In genomic region chr3:16818945-16819344, GRCh38 we compare ENCODE assay signal across 23 cellular contexts.
A peak's percentile ranks its signal among the peaks of the same experiment; 100 is the strongest.
DNase-seq lines count a peak whose midpoint lies in the region; ATAC-seq, FAIRE-seq and TF ChIP-seq lines count a peak whose summit lies in the region.
"Had no signal": no experiment of that assay in that cellular context is flagged by ENCODE, and none has a peak within 500 bp of the region (broad histone marks: within the 10 kb centered on the region; RNA-seq: fewer than 3 reads in every experiment).

No MANE protein-coding gene starts in this region.

- H3K4me1 ChIP-seq in HEK293 (ENCODE audit: control insufficient read depth, insufficient read depth, low read length) (no peaks in the 10 kb centered on the region), GM12878 (ENCODE audit: control insufficient read depth, insufficient read depth, low read length) (peaks cover 16% of the 10 kb centered on the region), osteoblast (ENCODE audit: insufficient read depth, low read length) (no peaks in the 10 kb centered on the region)
- H3K4me1 ChIP-seq: A549, BE2C had no signal

- no peaks in the 10 kb centered on the region for H3K36me3 ChIP-seq in HEK293 (ENCODE audit: control insufficient read depth in 2 of 2, insufficient read depth in 1 of 2, low read length in 2 of 2)
- H3K36me3 ChIP-seq in GM12878 (ENCODE audit: control insufficient read depth in 2 of 2, insufficient read depth in 2 of 2, low read length in 1 of 2), result no peaks in the 10 kb centered on the region
- H3K36me3 ChIP-seq in osteoblast (ENCODE audit: insufficient read depth, low read length), result no peaks in the 10 kb centered on the region
- H3K36me3 ChIP-seq: BE2C; BLaER1 treated with 17β-estradiol and CSF1 and Interleukin-3, amounts not matched to agents 10 nM and 100 nM had no signal

- no peak overlapping the region for H3K4me3 ChIP-seq in HEK293 (ENCODE audit: low read depth, low read length)
- no peak overlapping the region for H3K4me3 ChIP-seq in GM12878
- no peak overlapping the region for H3K4me3 ChIP-seq in osteoblast (ENCODE audit: insufficient read depth, low read length)
- H3K4me3 ChIP-seq: A549; BLaER1 treated with 17β-estradiol and CSF1 and Interleukin-3, amounts not matched to agents 10 nM and 100 nM had no signal

- no peak for TF ChIP-seq POLR2A in GM12891 (IDR thresholded peaks at IDR 0.05; ENCODE audit: low read depth, low read length)
- no peak for TF ChIP-seq POLR2A in GM12878 (IDR thresholded peaks at IDR 0.05; ENCODE audit: low read depth, low read length)

- no peak for TF ChIP-seq EP300 in GM12878 (IDR thresholded peaks at IDR 0.05; ENCODE audit: borderline replicate concordance in 1 of 2, control insufficient read depth in 1 of 2, low read depth in 2 of 2, low read length in 2 of 2)

- H3K9me3 ChIP-seq in HEK293 (ENCODE audit: control insufficient read depth, insufficient read depth, low read depth, low read length) (no peaks in the 10 kb centered on the region), GM12878 (replicated peaks; ENCODE audit: control insufficient read depth, insufficient read depth, low read length) (no peaks in the 10 kb centered on the region; the same call in 2 of the 3 replicates), osteoblast (ENCODE audit: low read depth, low read length) (no peaks in the 10 kb centered on the region)
- H3K9me3 ChIP-seq: A549, BE2C had no signal

- FAIRE-seq in GM12891 (lab: Jason Lieb, UNC) (no peak), GM12878 (lab: Jason Lieb, UNC) (no peak)
- FAIRE-seq: A549, D721Med, GM19239, H1 had no signal

- no peaks in the 10 kb centered on the region for H3K27me3 ChIP-seq in GM12878 (replicated peaks in 1 of 2; ENCODE audit: control insufficient read depth in 2 of 2, insufficient read depth in 2 of 2, low read length in 1 of 2)
- H3K27me3 ChIP-seq in osteoblast (ENCODE audit: insufficient read depth, low read length), result no peaks in the 10 kb centered on the region
- H3K27me3 ChIP-seq: BE2C; BLaER1 treated with 17β-estradiol and CSF1 and Interleukin-3, amounts not matched to agents 10 nM and 100 nM had no signal

- POLR2A ChIA-PET in HEK293 (lab: Yijun Ruan, JAX) (no interaction called here), GM12878 (lab: Charles Lee) (no interaction called here)

- in situ Hi-C loops in GM12878 (cut with MboI), result no loop called here

- H3K4me2 ChIP-seq in GM12878 (ENCODE audit: control insufficient read depth, insufficient read depth), result no peak overlapping the region
- H3K4me2 ChIP-seq in osteoblast (ENCODE audit: insufficient read depth, low read length), result no peak overlapping the region
- H3K4me2 ChIP-seq: A549; BLaER1 treated with 17β-estradiol and CSF1 and Interleukin-3, amounts not matched to agents 10 nM and 100 nM had no signal

- H3K27ac ChIP-seq in HEK293 (ENCODE audit: extremely low read depth, low read depth, low read length) (no peak overlapping the region), GM12878 (ENCODE audit: control insufficient read depth, insufficient read depth) (no peak overlapping the region), osteoblast (ENCODE audit: low read depth, low read length) (no peak overlapping the region)
- H3K27ac ChIP-seq: A549; BLaER1 treated with 17β-estradiol and CSF1 and Interleukin-3, amounts not matched to agents 10 nM and 100 nM had no signal

- H4K20me1 ChIP-seq in GM12878 (ENCODE audit: control insufficient read depth, insufficient read depth), result no peaks in the 10 kb centered on the region
- H4K20me1 ChIP-seq in osteoblast (ENCODE audit: insufficient read depth, low read length), result no peaks in the 10 kb centered on the region
- H4K20me1 ChIP-seq: BLaER1 treated with 17β-estradiol and CSF1 and Interleukin-3, amounts not matched to agents 10 nM and 100 nM had no signal

- DNase-seq in GM12891 (ENCODE audit: insufficient read length, low spot score) (no peak), GM12878 (ENCODE audit: low read depth, low spot score) (no peak), osteoblast (ENCODE audit: insufficient read length, low spot score, missing footprints) (peak; percentile 39), EL (no peak), NOMO-1 (lab: John Stamatoyannopoulos, UW; ENCODE audit: unreplicated experiment in 2 of 2) (no peak)
- DNase-seq: 8988T; ACHN; AML-193; BE2C; CD4-positive, alpha-beta T cell; CD8-positive, alpha-beta memory T cell; DMS 273 treated with DMSO at 0.1 percent for 48 hours; DMS79; GF-D8; H7; HCEC 1CT had no signal

- 0 out of 3 replicates have a peak, but pooled peaks have one; percentile 15 for ATAC-seq in GM12878
- no peak for ATAC-seq in HG03457 (IDR thresholded peaks at IDR 0.05; ENCODE audit: unreplicated experiment)
- ATAC-seq: A549 had no signal

- TF ChIP-seq RAD21 in GM12878 (IDR thresholded peaks at IDR 0.05; ENCODE audit: insufficient read depth, low read depth, low read length), result no peak

- H2AFZ ChIP-seq in GM12878 (ENCODE audit: control insufficient read depth, low read depth, low read length) (no peak overlapping the region), osteoblast (ENCODE audit: low read length) (no peak overlapping the region)

- TF ChIP-seq CTCF in HEK293 (tag by site-specific recombination; IDR thresholded peaks at IDR 0.05) (no peak), GM12878 (IDR thresholded peaks at IDR 0.05 in 2 of 3, conservative IDR thresholded peaks at IDR 0.05 in 1 of 3; ENCODE audit: control insufficient read depth in 2 of 3, extremely low read depth in 1 of 3, insufficient read depth in 1 of 3, low read depth in 3 of 3, low read length in 3 of 3) (no peak), osteoblast (IDR thresholded peaks at IDR 0.05; ENCODE audit: extremely low read depth, low read depth, low read length) (no peak)

- 0% methylated on average over 1 of the region's 1 CpG for WGBS in GM12878 (ENCODE audit: insufficient coverage, insufficient replicate concordance, low lambda C conversion rate, missing lambda C conversion rate)

- H3K9ac ChIP-seq in GM12878 (ENCODE audit: control insufficient read depth, insufficient read depth, low read length), result no peak overlapping the region
- H3K9ac ChIP-seq: BLaER1 treated with 17β-estradiol and CSF1 and Interleukin-3, amounts not matched to agents 10 nM and 100 nM had no signal

- intact Hi-C loops in GM12878 (cut with micrococcal nuclease; ENCODE audit: unreplicated experiment), result no loop called here

- BruUV-seq in GM12878 (replicated peaks; lab: Mats Ljungman, UMichigan), result no TSS peak

- RAD21 ChIA-PET in GM12878 (lab: Charles Lee; ENCODE audit: unreplicated experiment), result no interaction called here

- H3K79me2 ChIP-seq in GM12878 (ENCODE audit: control insufficient read depth, insufficient read depth, low read length), result no peaks in the 10 kb centered on the region
- H3K79me2 ChIP-seq in osteoblast (ENCODE audit: insufficient read depth, low read length), result no peaks in the 10 kb centered on the region

- SMC1A ChIA-PET in GM12878 (lab: Charles Lee; ENCODE audit: uncharacterized antibody, unreplicated experiment), result interaction anchor here (1.0 to 1.5 kb wide), 2 partner anchors 210 to 392 kb away, joined by 3 read pairs; no protein-coding TSS in a partner anchor

- CTCF ChIA-PET in HEK293 (lab: Yijun Ruan, JAX) (no interaction called here), GM12878 (lab: Yijun Ruan, JAX) (interaction anchor here (2.2 kb wide), 1 partner anchor 11 kb away, joined by 5 read pairs; no protein-coding TSS in a partner anchor)

TF ChIP-seq in GM12891, 5 proteins besides CTCF, POLR2A, EP300 and RAD21:
- TF ChIP-seq SPI1 (IDR thresholded peaks at IDR 0.05; ENCODE audit: low read depth, low read length) (peak; percentile 93), POU2F2 (IDR thresholded peaks at IDR 0.05; ENCODE audit: low read depth, low read length) (no peak)

TF ChIP-seq in HEK293, 187 proteins besides CTCF, POLR2A, EP300 and RAD21:
- no peak for TF ChIP-seq HOXA7 (CRISPR knock-in tag; IDR thresholded peaks at IDR 0.05; ENCODE audit: borderline replicate concordance)
- TF ChIP-seq ZNF169 (tag by site-specific recombination; IDR thresholded peaks at IDR 0.05), result peak; percentile 85; the same call in 1 of the 2 replicates

TF ChIP-seq in GM12878, 131 proteins besides CTCF, POLR2A, EP300 and RAD21:
- no peak for TF ChIP-seq MYB (IDR thresholded peaks at IDR 0.05; ENCODE audit: borderline replicate concordance, low read depth, low read length)
- peak; percentile 77 for TF ChIP-seq SPI1 (IDR thresholded peaks at IDR 0.05; ENCODE audit: borderline replicate concordance, insufficient read depth, low read depth, low read length)
- peak; percentile 45 for TF ChIP-seq RUNX3 (IDR thresholded peaks at IDR 0.05; ENCODE audit: low read length)
- TF ChIP-seq PKNOX1 (IDR thresholded peaks at IDR 0.05), result no peak
- TF ChIP-seq TBL1XR1 (IDR thresholded peaks at IDR 0.05; ENCODE audit: low read depth, low read length), result no peak
- TF ChIP-seq SRF (IDR thresholded peaks at IDR 0.05; ENCODE audit: low read depth in 2 of 2, low read length in 2 of 2), result no peak
TF ChIP-seq in GM12878: peak in this region for 2.
